Comparison of ENCODE assay signal across 13 cellular contexts in the genomic region with DNA sequence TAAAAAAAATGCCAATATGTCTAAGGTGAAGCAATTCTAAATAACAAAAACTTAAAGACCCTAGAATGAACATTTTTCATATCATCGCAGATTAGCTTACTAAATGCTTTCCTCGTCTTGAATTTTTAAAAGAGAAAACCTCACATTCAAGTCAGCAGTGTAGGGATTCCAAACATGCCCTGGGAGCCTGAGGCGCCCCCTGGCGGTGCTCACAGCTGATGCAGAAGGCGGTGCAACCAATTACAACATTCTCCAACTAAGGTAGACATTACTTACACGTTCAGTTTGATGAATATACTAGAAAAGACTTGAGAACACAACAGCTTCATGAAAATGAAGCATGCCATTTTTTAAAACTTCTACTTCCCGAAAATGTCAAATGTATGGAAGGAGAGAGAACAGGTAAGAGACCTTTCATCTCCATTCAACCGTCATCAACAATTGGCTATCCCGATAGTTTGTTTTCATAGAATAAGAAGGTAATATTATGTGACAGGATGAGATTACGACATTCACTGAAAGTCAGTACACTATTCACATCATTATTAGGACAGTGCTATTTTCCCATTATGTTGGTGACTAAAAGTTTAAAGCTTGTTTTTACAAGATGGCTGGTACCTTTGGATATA.
DNase-seq lines count a peak whose midpoint lies in the region; ATAC-seq, FAIRE-seq and TF ChIP-seq lines count a peak whose summit lies in the region.
"Had no signal": no experiment of that assay in that cellular context is flagged by ENCODE, and none has a peak within 500 bp of the region (broad histone marks: within the 10 kb centered on the region; RNA-seq: fewer than 3 reads in every experiment).

No MANE protein-coding gene starts in this region.

- no peak for ATAC-seq in HepG2
- no peak for ATAC-seq in right lobe of liver
- ATAC-seq in GM18519 (IDR thresholded peaks at IDR 0.05; ENCODE audit: low FRiP score, unreplicated experiment): no peak
- no peak for ATAC-seq in HG03280 (IDR thresholded peaks at IDR 0.05; ENCODE audit: unreplicated experiment)
- no peak for ATAC-seq in HG02938 (IDR thresholded peaks at IDR 0.05; ENCODE audit: unreplicated experiment)
- ATAC-seq in HG03095 (IDR thresholded peaks at IDR 0.05; ENCODE audit: unreplicated experiment): no peak

- TF ChIP-seq CTCF in HepG2 (CRISPR knock-in tag; IDR thresholded peaks at IDR 0.05) (0 out of 2 replicates have a peak, but pooled peaks have one; percentile 16), right lobe of liver (IDR thresholded peaks at IDR 0.05) (peak in 1 of 4 donors; percentile 30), LNCaP clone FGC (IDR thresholded peaks at IDR 0.05; ENCODE audit: control insufficient read depth, extremely low read depth, insufficient read depth) (peak; percentile 58), choroid plexus epithelial cell (conservative IDR thresholded peaks at IDR 0.05; ENCODE audit: low read depth, low read length) (peak; percentile 37)

- in situ Hi-C loops in HepG2 (cut with HindIII; ENCODE audit: extremely low pct_ligation_motif_present, low pct_unique_long_range_greater_than_20kb): no loop called here

- no peak for TF ChIP-seq POLR2A in HepG2 (IDR thresholded peaks at IDR 0.05; ENCODE audit: insufficient read depth in 1 of 2, low read depth in 2 of 2, low read length in 2 of 2)
- TF ChIP-seq POLR2A in right lobe of liver (IDR thresholded peaks at IDR 0.05): no peak

- no peak overlapping the region for H2AFZ ChIP-seq in HepG2 (ENCODE audit: low read length)

- no peaks in the 10 kb centered on the region for H4K20me1 ChIP-seq in HepG2 (ENCODE audit: insufficient read depth, low read length)

- peaks cover 0 to 4% of the 10 kb centered on the region in 2 experiments; a peak in 2 of 5 replicates for H3K27me3 ChIP-seq in HepG2 (ENCODE audit: control insufficient read depth in 1 of 2, insufficient read depth in 2 of 2, low read length in 2 of 2)
- no peaks in the 10 kb centered on the region for H3K27me3 ChIP-seq in right lobe of liver

- no peaks in the 10 kb centered on the region for H3K4me1 ChIP-seq in HepG2 (ENCODE audit: insufficient read depth, low read length)
- no peaks in the 10 kb centered on the region for H3K4me1 ChIP-seq in right lobe of liver

- H3K27ac ChIP-seq in HepG2 (ENCODE audit: extremely low read length, insufficient read depth, low read length) (no peak overlapping the region), right lobe of liver (no peak overlapping the region)

- CTCF ChIA-PET in HepG2 (lab: Yijun Ruan, JAX; ENCODE audit: low intra/inter-chr PET ratio, low total read pairs): no interaction called here

- BruUV-seq in HepG2 (replicated peaks; lab: Mats Ljungman, UMichigan): no TSS peak

- no peak for DNase-seq in HepG2 (ENCODE audit: low spot score)
- DNase-seq in right lobe of liver: no peak
- DNase-seq in LNCaP clone FGC (ENCODE audit: low read depth): no peak
- no peak for DNase-seq in choroid plexus epithelial cell (ENCODE audit: low read depth)
- DNase-seq: COR-L47, GOT3, immature natural killer cell, naive B cell, NCI-H1417 treated with DMSO at 0.1 percent for 48 hours had no signal

- POLR2A ChIA-PET in HepG2 (lab: Yijun Ruan, JAX): no interaction called here

- H3K9me3 ChIP-seq in HepG2 (ENCODE audit: low read length): no peaks in the 10 kb centered on the region
- no peaks in the 10 kb centered on the region for H3K9me3 ChIP-seq in right lobe of liver

- no peak overlapping the region for H3K9ac ChIP-seq in HepG2 (ENCODE audit: insufficient read depth, low read depth, low read length)

- no peak for FAIRE-seq in HepG2 (lab: Jason Lieb, UNC)

- no peaks in the 10 kb centered on the region for H3K79me2 ChIP-seq in HepG2 (ENCODE audit: insufficient read depth, low read length)

- TF ChIP-seq RAD21 in HepG2 (CRISPR knock-in tag; IDR thresholded peaks at IDR 0.05): no peak

- WGBS in HepG2 (ENCODE audit: low lambda C conversion rate): 20% methylated on average over 10 of the region's 10 CpGs
- WGBS in right lobe of liver (ENCODE audit: insufficient coverage, low coverage, low lambda C conversion rate, missing lambda C conversion rate): 44% methylated on average over 10 of the region's 10 CpGs

- TF ChIP-seq EP300 in HepG2 (IDR thresholded peaks at IDR 0.05; ENCODE audit: low read depth in 2 of 2, low read length in 2 of 2) (no peak), HepG2 (CRISPR knock-in tag; IDR thresholded peaks at IDR 0.05; ENCODE audit: borderline replicate concordance) (no peak)

- H3K4me2 ChIP-seq in HepG2 (ENCODE audit: low read depth, low read length): no peak overlapping the region

- intact Hi-C loops in HepG2 (cut with micrococcal nuclease; ENCODE audit: unreplicated experiment): no loop called here
- intact Hi-C loops in right lobe of liver (cut with DNase I): no loop called here

- H3K4me3 ChIP-seq in HepG2 (replicated peaks in 1 of 3; ENCODE audit: insufficient read depth in 1 of 3, low read depth in 2 of 3, low read length in 3 of 3) (no peak overlapping the region), right lobe of liver (no peak overlapping the region), LNCaP clone FGC (ENCODE audit: low read depth, low read length) (no peak overlapping the region), choroid plexus epithelial cell (ENCODE audit: low read depth, low read length) (no peak overlapping the region)

- H3K36me3 ChIP-seq in HepG2 (replicated peaks in 1 of 2; ENCODE audit: control insufficient read depth in 1 of 2, insufficient read depth in 2 of 2, low read length in 2 of 2) (no peaks in the 10 kb centered on the region), right lobe of liver (no peaks in the 10 kb centered on the region)

TF ChIP-seq in HepG2, 621 proteins besides CTCF, POLR2A, EP300 and RAD21:
- TF ChIP-seq SP1 (IDR thresholded peaks at IDR 0.05) (no peak), SP1 (CRISPR knock-in tag; IDR thresholded peaks at IDR 0.05) (no peak), FOXP1 (IDR thresholded peaks at IDR 0.05) (no peak), FOXP1 (CRISPR knock-in tag; IDR thresholded peaks at IDR 0.05) (no peak), FOXK1 (CRISPR knock-in tag; IDR thresholded peaks at IDR 0.05; ENCODE audit: borderline replicate concordance, low read depth) (no peak), PRMT3 (CRISPR knock-in tag; IDR thresholded peaks at IDR 0.05; ENCODE audit: borderline replicate concordance, low read depth) (no peak)
TF ChIP-seq in HepG2: peak in this region for 0.
